13 cellular contexts compared by ENCODE assay signal in the genomic region with DNA sequence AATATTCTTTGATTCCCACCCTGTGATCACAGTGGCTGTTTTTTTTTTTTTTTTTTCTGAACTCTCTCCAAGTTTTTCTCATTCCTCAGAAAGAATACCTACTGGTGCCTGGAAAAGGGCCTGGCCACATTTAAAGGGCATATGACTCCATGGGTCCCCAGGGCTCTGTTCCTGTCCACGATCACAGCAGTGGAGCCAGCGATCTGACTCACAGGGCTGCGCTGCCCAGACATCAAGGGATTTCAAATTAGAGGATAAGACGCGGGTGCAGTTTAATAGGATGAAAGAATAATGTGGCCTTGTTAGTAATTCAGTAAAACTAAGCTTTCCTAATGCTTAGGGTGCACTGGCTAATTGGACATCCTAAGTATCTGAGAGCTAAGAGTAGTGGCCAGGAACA.
"Had no signal": no experiment of that assay in that cellular context is flagged by ENCODE, and none has a peak within 500 bp of the region (broad histone marks: within the 10 kb centered on the region; RNA-seq: fewer than 3 reads in every experiment).

No MANE protein-coding gene starts in this region.

- ATAC-seq: gastroesophageal sphincter, heart right ventricle, left lobe of liver had no signal

- H3K27me3 ChIP-seq: gastroesophageal sphincter, neural progenitor cell, ovary, transverse colon had no signal

- H3K4me2 ChIP-seq: neural progenitor cell had no signal

- H3K36me3 Mint-ChIP-seq: activated naive CD8-positive, alpha-beta T cell treated with anti-CD3 and anti-CD28 coated beads for 36 hours; neural progenitor cell had no signal

- H3K9me3 ChIP-seq: gastroesophageal sphincter, heart right ventricle, ovary, transverse colon had no signal

- H3K4me3 ChIP-seq: gastroesophageal sphincter, heart right ventricle, neural progenitor cell, ovary, transverse colon had no signal

- DNase-seq: activated CD4-positive, alpha-beta T cell treated with anti-CD3 and anti-CD28 coated beads, Interleukin-2, amount 10 ng/mL, durations not matched to agents 7 days and 5 days; activated CD4-positive, CD25-positive, alpha-beta regulatory T cell; activated naive CD8-positive, alpha-beta T cell treated with anti-CD3 and anti-CD28 coated beads for 36 hours; endodermal cell; heart right ventricle; ovary; stimulated activated CD4-positive, alpha-beta T cell treated with anti-CD3 and anti-CD28 coated beads, Interleukin-2, amount 100 ng/mL, for 48 hours; stimulated activated naive CD4-positive, alpha-beta T cell; transverse colon had no signal

- H3K9me3 Mint-ChIP-seq: activated CD4-positive, alpha-beta T cell treated with anti-CD3 and anti-CD28 coated beads, Interleukin-2, amount 10 ng/mL, durations not matched to agents 7 days and 5 days; activated naive CD8-positive, alpha-beta T cell treated with anti-CD3 and anti-CD28 coated beads for 36 hours; activated T-helper 1 cell treated with anti-CD3 and anti-CD28 coated beads, Interleukin-12 subunit alpha, Interleukin-12 subunit beta, Interleukin-2, Interleukin-4 antibody, amounts not matched to agents 30 ng/mL and 10 ng/mL and 1 ng/mL, durations not matched to agents 14 hours and 24 hours and 36 hours had no signal

- H3K4me1 ChIP-seq: gastroesophageal sphincter, heart right ventricle, transverse colon had no signal

- H2AFZ ChIP-seq: neural progenitor cell had no signal

- H3K27ac ChIP-seq: gastroesophageal sphincter, heart right ventricle, neural progenitor cell, ovary, transverse colon had no signal

- H3K27me3 Mint-ChIP-seq: activated CD4-positive, alpha-beta T cell treated with anti-CD3 and anti-CD28 coated beads, Interleukin-2, amount 10 ng/mL, durations not matched to agents 7 days and 5 days; activated naive CD8-positive, alpha-beta T cell treated with anti-CD3 and anti-CD28 coated beads for 36 hours had no signal

- H3K36me3 ChIP-seq: gastroesophageal sphincter, heart right ventricle, neural progenitor cell, ovary, transverse colon had no signal

- H3K4me1 Mint-ChIP-seq: activated CD4-positive, alpha-beta T cell treated with anti-CD3 and anti-CD28 coated beads, Interleukin-2, amount 10 ng/mL, durations not matched to agents 7 days and 5 days; activated naive CD8-positive, alpha-beta T cell treated with anti-CD3 and anti-CD28 coated beads for 36 hours had no signal

- H3K9ac ChIP-seq: neural progenitor cell had no signal

- H3K27ac Mint-ChIP-seq: activated CD4-positive, alpha-beta T cell treated with anti-CD3 and anti-CD28 coated beads, Interleukin-2, amount 10 ng/mL, durations not matched to agents 7 days and 5 days; activated naive CD8-positive, alpha-beta T cell treated with anti-CD3 and anti-CD28 coated beads for 36 hours; activated T-helper 1 cell treated with anti-CD3 and anti-CD28 coated beads, Interleukin-12 subunit alpha, Interleukin-12 subunit beta, Interleukin-2, Interleukin-4 antibody, amounts not matched to agents 30 ng/mL and 10 ng/mL and 1 ng/mL, durations not matched to agents 14 hours and 24 hours and 36 hours; endodermal cell; neural progenitor cell had no signal

- H3K4me3 Mint-ChIP-seq: activated CD4-positive, alpha-beta T cell treated with anti-CD3 and anti-CD28 coated beads, Interleukin-2, amount 10 ng/mL, durations not matched to agents 7 days and 5 days; activated naive CD8-positive, alpha-beta T cell treated with anti-CD3 and anti-CD28 coated beads for 36 hours; activated T-helper 1 cell treated with anti-CD3 and anti-CD28 coated beads, Interleukin-12 subunit alpha, Interleukin-12 subunit beta, Interleukin-2, Interleukin-4 antibody, amounts not matched to agents 30 ng/mL and 10 ng/mL and 1 ng/mL, durations not matched to agents 14 hours and 24 hours and 36 hours; endodermal cell; neural progenitor cell had no signal
